In genomic region chr1:15863156-15863901, GRCh38 we compare ENCODE assay signal across 24 cellular contexts.
"Had no signal": no experiment of that assay in that cellular context is flagged by ENCODE, and none has a peak within 500 bp of the region (broad histone marks: within the 10 kb centered on the region; RNA-seq: fewer than 3 reads in every experiment).

No MANE protein-coding gene starts in this region.

- ATAC-seq: activated CD4-positive, CD25-positive, alpha-beta regulatory T cell treated with anti-CD3 and anti-CD28 coated beads, Interleukin-2, amount 50 U/mL, for 24 hours; activated T-cell treated with anti-CD3 and anti-CD28 coated beads, Interleukin-2, amount 50 U/mL, for 72 hours; body of pancreas; gastrocnemius medialis; left cardiac atrium; lower lobe of right lung; natural killer cell; stimulated activated naive CD8-positive, alpha-beta T cell treated with anti-CD3 and anti-CD28 coated beads, Interleukin-15, Interleukin-2, amounts not matched to agents 100 U/mL and 50 U/mL, for 24 hours; T-cell had no signal

- H3K9me3 Mint-ChIP-seq: activated CD4-positive, alpha-beta memory T cell treated with anti-CD3 and anti-CD28 coated beads, Interleukin-2, amount 10 ng/mL, durations not matched to agents 7 days and 5 days; activated CD4-positive, alpha-beta T cell treated with anti-CD3 and anti-CD28 coated beads, Interleukin-2, amount 10 ng/mL, durations not matched to agents 24 days and 14 days; activated naive CD4-positive, alpha-beta T cell treated with anti-CD3 and anti-CD28 coated beads for 36 hours; activated T-cell treated with anti-CD3 and anti-CD28 coated beads, Interleukin-2, amount 50 U/mL, for 72 hours; natural killer cell; T-cell; T-helper 2 cell treated with Interferon-gamma antibody and Interleukin-4, amounts not matched to agents 5 μg/mL and 100 μg/mL, for 36 hours had no signal

- H3K36me3 ChIP-seq: gastrocnemius medialis, lower lobe of right lung, tibial artery had no signal

- H3K4me3 ChIP-seq: body of pancreas, gastrocnemius medialis, lower lobe of right lung, tibial artery had no signal

- H3K4me3 Mint-ChIP-seq: activated CD4-positive, alpha-beta memory T cell treated with anti-CD3 and anti-CD28 coated beads, Interleukin-2, amount 10 ng/mL, durations not matched to agents 7 days and 5 days; activated CD4-positive, alpha-beta T cell treated with anti-CD3 and anti-CD28 coated beads, Interleukin-2, amount 10 ng/mL, durations not matched to agents 24 days and 14 days; activated naive CD4-positive, alpha-beta T cell treated with anti-CD3 and anti-CD28 coated beads for 36 hours; activated T-cell treated with anti-CD3 and anti-CD28 coated beads, Interleukin-2, amount 50 U/mL, for 72 hours; natural killer cell; T-cell; T-helper 2 cell treated with Interferon-gamma antibody and Interleukin-4, amounts not matched to agents 5 μg/mL and 100 μg/mL, for 36 hours had no signal

- H3K27me3 ChIP-seq: body of pancreas, gastrocnemius medialis, tibial artery had no signal

- H3K36me3 Mint-ChIP-seq: natural killer cell had no signal

- DNase-seq: activated CD4-positive, alpha-beta memory T cell treated with anti-CD3 and anti-CD28 coated beads, Interleukin-2, amount 10 ng/mL, durations not matched to agents 7 days and 5 days; activated CD4-positive, alpha-beta T cell treated with anti-CD3 and anti-CD28 coated beads, Interleukin-2, amount 10 ng/mL, durations not matched to agents 24 days and 14 days; activated effector memory CD4-positive, alpha-beta T cell treated with Interleukin-2 at 50 U/mL for 16 hours; activated naive CD4-positive, alpha-beta T cell treated with anti-CD3 and anti-CD28 coated beads for 36 hours; activated T-cell treated with anti-CD3 and anti-CD28 coated beads, Interleukin-2, amount 50 U/mL, for 72 hours; anterior cingulate cortex; body of pancreas; central memory CD4-positive, alpha-beta T cell; dermis blood vessel endothelial cell; effector CD8-positive, alpha-beta T cell; gastrocnemius medialis; islet precursor cell; left cardiac atrium; lower lobe of right lung; natural killer cell; retina; stimulated activated CD4-positive, alpha-beta T cell treated with anti-CD3 and anti-CD28 coated beads, Interleukin-4, amount 100 ng/mL, for 24 hours; stimulated activated naive CD8-positive, alpha-beta T cell treated with anti-CD3 and anti-CD28 coated beads, Interleukin-15, Interleukin-2, amounts not matched to agents 100 U/mL and 50 U/mL, for 24 hours; T-cell; tibial artery had no signal

- H3K9me3 ChIP-seq: body of pancreas, gastrocnemius medialis, lower lobe of right lung, tibial artery had no signal

- H3K27ac ChIP-seq: body of pancreas, lower lobe of right lung, VCaP had no signal

- H3K27ac Mint-ChIP-seq: activated CD4-positive, alpha-beta memory T cell treated with anti-CD3 and anti-CD28 coated beads, Interleukin-2, amount 10 ng/mL, durations not matched to agents 7 days and 5 days; activated CD4-positive, alpha-beta T cell treated with anti-CD3 and anti-CD28 coated beads, Interleukin-2, amount 10 ng/mL, durations not matched to agents 24 days and 14 days; activated naive CD4-positive, alpha-beta T cell treated with anti-CD3 and anti-CD28 coated beads for 36 hours; activated T-cell treated with anti-CD3 and anti-CD28 coated beads, Interleukin-2, amount 50 U/mL, for 72 hours; progenitor cell of endocrine pancreas; T-helper 2 cell treated with Interferon-gamma antibody and Interleukin-4, amounts not matched to agents 5 μg/mL and 100 μg/mL, for 36 hours had no signal

- H3K27me3 Mint-ChIP-seq: activated CD4-positive, alpha-beta memory T cell treated with anti-CD3 and anti-CD28 coated beads, Interleukin-2, amount 10 ng/mL, durations not matched to agents 7 days and 5 days; activated CD4-positive, alpha-beta T cell treated with anti-CD3 and anti-CD28 coated beads, Interleukin-2, amount 10 ng/mL, durations not matched to agents 24 days and 14 days; progenitor cell of endocrine pancreas; T-cell had no signal
